15 cellular contexts compared by ENCODE assay signal in the genomic region with DNA sequence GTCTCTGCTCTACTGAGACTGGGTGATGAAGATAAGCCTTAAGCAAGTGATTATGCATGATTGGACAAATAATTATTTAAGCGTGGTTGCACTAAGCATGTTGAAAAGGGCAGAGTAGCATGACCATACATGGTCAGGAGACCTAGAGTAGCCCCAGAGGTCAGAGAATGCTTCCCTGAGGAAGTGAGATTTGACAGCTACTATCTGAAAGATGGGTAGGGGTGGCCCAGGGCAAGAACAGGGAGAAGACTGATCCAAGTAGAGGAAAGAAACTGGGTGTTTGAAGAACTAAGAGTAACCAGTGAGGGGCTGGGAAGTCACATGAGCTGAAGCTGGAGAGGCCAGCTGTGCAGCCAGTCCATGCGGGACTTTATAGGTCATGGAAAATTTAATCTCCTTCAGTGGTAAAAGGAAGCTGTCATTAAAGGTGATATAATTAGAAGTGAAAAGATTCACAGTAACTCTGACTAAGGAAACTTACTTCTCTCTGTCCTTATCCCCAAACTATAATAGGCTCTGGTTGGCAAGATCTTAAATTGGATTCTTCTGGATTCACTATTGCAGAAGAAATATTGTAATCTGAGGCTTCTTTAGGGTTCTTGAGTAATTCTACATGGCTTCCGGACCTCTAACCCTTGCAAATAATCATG. TPM values are rescaled to one million over a fixed set of nuclear protein-coding genes. Genes with fewer than 3 reads are reported as not detected.
"Had no signal": no experiment of that assay in that cellular context is flagged by ENCODE, and none has a peak within 500 bp of the region (broad histone marks: within the 10 kb centered on the region; RNA-seq: fewer than 3 reads in every experiment).

No MANE protein-coding gene starts in this region.

- FAIRE-seq: endometrium, islet of Langerhans had no signal

- H3K9me3 ChIP-seq: body of pancreas, tibial nerve had no signal

- H3K4me1 ChIP-seq: body of pancreas had no signal

- H3K27me3 ChIP-seq: body of pancreas, heart left ventricle, right atrium auricular region, tibial nerve had no signal

- DNase-seq: activated CD4-positive, alpha-beta T cell treated with anti-CD3 and anti-CD28 coated beads, Interleukin-2, amount 50 U/mL, for 1 hour; activated naive CD4-positive, alpha-beta T cell treated with anti-CD3 and anti-CD28 coated beads, Interleukin-2, amount 50 U/mL, for 16 hours; amniotic stem cell; body of pancreas; foreskin melanocyte; heart left ventricle; left ventricle myocardium superior; T-helper 2 cell had no signal

- H3K4me3 ChIP-seq: body of pancreas, heart left ventricle, right atrium auricular region, smooth muscle cell, tibial nerve had no signal

- H3K36me3 ChIP-seq: heart left ventricle, right atrium auricular region, tibial nerve had no signal

- H3K27ac ChIP-seq: body of pancreas, right atrium auricular region, tibial nerve had no signal

- ATAC-seq: body of pancreas, esophagus mucosa, left ventricle myocardium superior had no signal

RNA-seq across cellular contexts. Expression of a gene that starts 35.4 kb away (rescaled TPM):
- total RNA-seq: activated T-helper 2 cell treated with anti-CD3 and anti-CD28 coated beads, Interferon-gamma antibody, Interleukin-2, Interleukin-4, amounts not matched to agents 10 μg/mL and 5 μg/mL and 100 μg/mL, durations not matched to agents 14 hours and 24 hours and 36 hours; esophagus mucosa; left ventricle myocardium superior had no signal
- polyA plus RNA-seq: heart left ventricle had no signal
